In the genomic region with DNA sequence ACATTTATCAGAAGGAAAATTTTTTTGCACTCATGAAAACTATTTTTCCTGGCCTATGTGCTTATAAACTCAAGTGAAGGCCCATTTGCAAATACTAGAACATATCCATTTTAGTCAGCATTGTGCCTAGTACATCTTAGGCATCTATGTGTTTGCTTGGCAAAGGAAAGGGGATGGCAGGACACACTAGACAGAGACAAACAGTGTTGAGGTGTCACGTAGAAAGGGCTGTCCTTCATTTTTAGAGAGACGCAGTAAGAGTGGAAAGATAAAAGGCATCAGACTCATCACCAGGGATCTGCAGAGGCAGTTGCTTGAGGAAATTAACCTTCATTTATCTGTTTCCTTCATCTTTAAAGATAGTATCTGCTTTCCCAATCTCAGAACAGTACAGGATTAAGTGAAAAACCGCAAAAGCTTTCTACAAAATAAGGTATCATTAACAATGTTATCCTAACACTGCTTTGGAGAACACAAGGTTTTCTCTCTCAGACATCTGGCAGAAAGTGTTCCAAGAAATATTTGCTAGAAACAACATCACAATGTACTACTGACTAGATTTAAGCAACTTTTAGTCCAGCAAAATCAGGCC, we compare ENCODE assay signal across 8 cellular contexts. TPM values are rescaled to one million over a fixed set of nuclear protein-coding genes. Genes with fewer than 3 reads are reported as not detected.
DNase-seq lines count a peak whose midpoint lies in the region; ATAC-seq, FAIRE-seq and TF ChIP-seq lines count a peak whose summit lies in the region.

No MANE protein-coding gene starts in this region.

- H4K20me1 ChIP-seq in PC-3 (ENCODE audit: low read length), result peaks cover 55% of the 10 kb centered on the region

- CTCF ChIA-PET in PC-3 (lab: Charles Lee), result no interaction called here

- ATAC-seq in PC-3, result no peak
- no peak for ATAC-seq in pancreas
- ATAC-seq in GM21423 (IDR thresholded peaks at IDR 0.05; ENCODE audit: unreplicated experiment), result no peak

- DNase-seq in ELR (ENCODE audit: low read depth) (peak; percentile 15), PC-3 (no peak), epithelial cell of proximal tubule (ENCODE audit: low read depth) (no peak), pancreas (no peak), cerebellar nuclear complex (lab: John Stamatoyannopoulos, UW) (no peak), MV-4-11 (lab: John Stamatoyannopoulos, UW) (no peak)
- DNase-seq in stimulated activated CD4-positive, alpha-beta T cell treated with anti-CD3 and anti-CD28 coated beads, Interleukin-2, amount 100 ng/mL, for 48 hours, result no peak

- peaks cover 83% of the 10 kb centered on the region for H3K79me2 ChIP-seq in PC-3 (ENCODE audit: low read length)

- no peaks in the 10 kb centered on the region for H3K9me3 ChIP-seq in PC-3 (ENCODE audit: low read length)
- no peaks in the 10 kb centered on the region for H3K9me3 ChIP-seq in pancreas

- no peaks in the 10 kb centered on the region for H3F3A ChIP-seq in PC-3 (ENCODE audit: low read length, unreplicated experiment)

- no TSS peak for BruUV-seq in PC-3 (replicated peaks; lab: Mats Ljungman, UMichigan)

- no peaks in the 10 kb centered on the region for H3K9me2 ChIP-seq in PC-3 (replicated peaks; ENCODE audit: low read length)

- WGBS in pancreas, 2 donors, result 13 to 19% methylated on average over 3 of the region's 3 CpGs

- H3K4me2 ChIP-seq in PC-3 (ENCODE audit: low read length), result peak overlapping the region; percentile 90

- H3K9ac ChIP-seq in PC-3 (ENCODE audit: low read length), result peak overlapping the region; percentile 100

- TF ChIP-seq CTCF in PC-3 (conservative IDR thresholded peaks at IDR 0.05; ENCODE audit: low read depth, low read length) (no peak), epithelial cell of proximal tubule (conservative IDR thresholded peaks at IDR 0.05; ENCODE audit: low read depth, low read length) (no peak), pancreas (IDR thresholded peaks at IDR 0.05) (no peak)

- FAIRE-seq in pancreas (lab: Jason Lieb, UNC), result no peak

- no peak overlapping the region for H2AFZ ChIP-seq in PC-3 (ENCODE audit: low read length)

- H3K4me1 ChIP-seq in PC-3 (ENCODE audit: insufficient read depth, low read length) (peaks cover 56% of the 10 kb centered on the region), pancreas (peaks cover 20 to 48% (median 34%) of the 10 kb centered on the region in 3 donors)

- intact Hi-C loops in PC-3 (cut with micrococcal nuclease), result no loop called here
- intact Hi-C loops in pancreas (cut with DNase I), result no loop called here

- POLR2A ChIA-PET in PC-3 (lab: Charles Lee; ENCODE audit: unreplicated experiment), result no interaction called here

- H3K27me3 ChIP-seq in PC-3 (ENCODE audit: low read length), result no peaks in the 10 kb centered on the region
- H3K27me3 ChIP-seq in pancreas, result no peaks in the 10 kb centered on the region

- H3K27ac ChIP-seq in PC-3 (ENCODE audit: low read length), result peak overlapping the region; percentile 98
- peak overlapping the region; percentile 95 to 98 (median 98) for H3K27ac ChIP-seq in pancreas

- H3K36me3 ChIP-seq in PC-3 (ENCODE audit: low read depth, low read length) (no peaks in the 10 kb centered on the region), pancreas (no peaks in the 10 kb centered on the region)

- H3K4me3 ChIP-seq in PC-3 (ENCODE audit: low read length) (peak overlapping the region; percentile 98), epithelial cell of proximal tubule (ENCODE audit: low read depth, low read length) (peak overlapping the region; percentile 92), pancreas (peak overlapping the region; percentile 80 to 93 (median 84))

RNA-seq across cellular contexts. Expression of a gene that starts 2.1 kb away (rescaled TPM):
- total RNA-seq in PC-3 (2014; rRNA removed), result 85.9 and 104 TPM in 2 replicates
- total RNA-seq in epithelial cell of proximal tubule, result 202 and 245 TPM in 2 replicates
- 100 to 1,000 TPM; 241 to 444 (median 317) TPM for total RNA-seq in pancreas
- 100 to 1,000 TPM; 323 to 352 TPM for polyA plus RNA-seq in pancreas

RNA-seq across cellular contexts. Expression of a gene that starts 47.2 kb away (rescaled TPM):
- total RNA-seq in PC-3 (2014; rRNA removed) (4.3 and 8.6 TPM in 2 replicates), epithelial cell of proximal tubule (2.5 and 4.6 TPM in 2 replicates), pancreas (under 1 TPM in 4 of 6 donors, not detected in 2; 0.12 to 0.55 (median 0.23) TPM)
- polyA plus RNA-seq in pancreas, result under 1 TPM; 0.04 to 0.07 TPM
